24 cellular contexts compared by ENCODE assay signal in genomic region chr12:115949675-115950074, GRCh38.
"Had no signal": no experiment of that assay in that cellular context is flagged by ENCODE, and none has a peak within 500 bp of the region (broad histone marks: within the 10 kb centered on the region; RNA-seq: fewer than 3 reads in every experiment).

No MANE protein-coding gene starts in this region.

- H3K27ac Mint-ChIP-seq: activated CD8-positive, alpha-beta T cell treated with anti-CD3 and anti-CD28 coated beads, Interleukin-2, amount 10 ng/mL, durations not matched to agents 7 days and 5 days; activated naive CD4-positive, alpha-beta T cell treated with anti-CD3 and anti-CD28 coated beads, Interleukin-2, amount 50 U/mL, for 24 hours; activated T-helper 1 cell treated with anti-CD3 and anti-CD28 coated beads, Interleukin-12 subunit alpha, Interleukin-12 subunit beta, Interleukin-2, Interleukin-4 antibody, amounts not matched to agents 30 ng/mL and 10 ng/mL and 1 ng/mL, durations not matched to agents 14 hours and 24 hours and 36 hours had no signal

- H3K9me3 Mint-ChIP-seq: activated naive CD4-positive, alpha-beta T cell treated with anti-CD3 and anti-CD28 coated beads, Interleukin-2, amount 50 U/mL, for 24 hours; activated T-helper 1 cell treated with anti-CD3 and anti-CD28 coated beads, Interleukin-12 subunit alpha, Interleukin-12 subunit beta, Interleukin-2, Interleukin-4 antibody, amounts not matched to agents 30 ng/mL and 10 ng/mL and 1 ng/mL, durations not matched to agents 14 hours and 24 hours and 36 hours had no signal

- H3K27me3 ChIP-seq: brain microvascular endothelial cell, cardiac muscle cell, Peyer's patch, SJSA1 had no signal

- H3K9me3 ChIP-seq: Peyer's patch, SJSA1 had no signal

- H3K27me3 Mint-ChIP-seq: activated naive CD4-positive, alpha-beta T cell treated with anti-CD3 and anti-CD28 coated beads, Interleukin-2, amount 50 U/mL, for 24 hours had no signal

- H3K4me1 Mint-ChIP-seq: activated naive CD4-positive, alpha-beta T cell treated with anti-CD3 and anti-CD28 coated beads, Interleukin-2, amount 50 U/mL, for 24 hours had no signal

- H3K4me3 ChIP-seq: cardiac muscle cell, Peyer's patch, SJSA1 had no signal

- DNase-seq: activated CD4-positive, alpha-beta T cell treated with anti-CD3 and anti-CD28 coated beads for 48 hours; activated CD4-positive, alpha-beta T cell treated with anti-CD3 and anti-CD28 coated beads, Interleukin-2, amount 50 U/mL, for 4 hours; activated CD4-positive, CD25-positive, alpha-beta regulatory T cell treated with anti-CD3 and anti-CD28 coated beads, Interleukin-2, amount 50 U/mL, for 72 hours; activated CD8-positive, alpha-beta memory T cell treated with anti-CD3 and anti-CD28 coated beads, Interleukin-2, amount 50 U/mL, for 48 hours; activated CD8-positive, alpha-beta T cell treated with anti-CD3 and anti-CD28 coated beads, Interleukin-2, amount 10 ng/mL, durations not matched to agents 7 days and 5 days; activated effector memory CD4-positive, alpha-beta T cell treated with Interleukin-2 at 50 U/mL for 16 hours; activated naive CD4-positive, alpha-beta T cell; activated T-cell treated with anti-CD3 and anti-CD28 coated beads, Interleukin-2, amount 50 U/mL, for 1 hour; amygdala; brain microvascular endothelial cell; NCI-H1092; NCI-H1930; NCI-H345; NCI-H510A; NCI-H526 treated with DMSO at 0.1 percent for 48 hours; NK-92 treated with Interleukin-12 subunit alpha and Interleukin-12 subunit beta, amount 100 ng/mL, for 24 hours; Peyer's patch; SHP77; SW 1271 had no signal

- ATAC-seq: activated CD8-positive, alpha-beta T cell treated with anti-CD3 and anti-CD28 coated beads, Interleukin-2, amount 10 ng/mL, durations not matched to agents 7 days and 5 days; SK-N-SH treated with all-trans-retinoic acid at 6 μM for 48 hours had no signal

- H3K4me1 ChIP-seq: Peyer's patch, SJSA1 had no signal

- H3K36me3 ChIP-seq: brain microvascular endothelial cell, cardiac muscle cell, Peyer's patch, SJSA1 had no signal

- H3K4me3 Mint-ChIP-seq: activated CD8-positive, alpha-beta T cell treated with anti-CD3 and anti-CD28 coated beads, Interleukin-2, amount 10 ng/mL, durations not matched to agents 7 days and 5 days; activated naive CD4-positive, alpha-beta T cell treated with anti-CD3 and anti-CD28 coated beads, Interleukin-2, amount 50 U/mL, for 24 hours; activated T-helper 1 cell treated with anti-CD3 and anti-CD28 coated beads, Interleukin-12 subunit alpha, Interleukin-12 subunit beta, Interleukin-2, Interleukin-4 antibody, amounts not matched to agents 30 ng/mL and 10 ng/mL and 1 ng/mL, durations not matched to agents 14 hours and 24 hours and 36 hours had no signal
